10 cellular contexts compared by ENCODE assay signal in the genomic region with DNA sequence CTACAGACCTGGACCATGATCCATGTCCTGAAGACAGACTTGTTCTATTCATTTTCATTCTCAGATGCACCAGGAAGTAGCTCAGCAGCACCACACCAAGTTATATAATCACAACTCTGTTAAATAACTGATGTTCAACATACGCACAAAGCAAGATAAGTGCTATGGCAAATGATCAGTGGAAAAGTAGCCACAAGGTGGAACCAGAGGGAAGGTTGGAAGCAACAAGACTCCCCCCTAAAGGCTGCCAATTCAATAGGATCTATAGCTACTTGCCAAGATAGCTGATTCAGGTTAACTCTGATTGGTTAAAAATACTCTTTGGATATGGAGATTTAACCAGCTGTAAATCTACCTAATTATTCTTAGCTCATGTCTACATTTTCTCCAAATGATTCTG. TPM values are rescaled to one million over a fixed set of nuclear protein-coding genes. Genes with fewer than 3 reads are reported as not detected.
A peak's percentile ranks its signal among the peaks of the same experiment; 100 is the strongest.
DNase-seq lines count a peak whose midpoint lies in the region; ATAC-seq, FAIRE-seq and TF ChIP-seq lines count a peak whose summit lies in the region.
"Had no signal": no experiment of that assay in that cellular context is flagged by ENCODE, and none has a peak within 500 bp of the region (broad histone marks: within the 10 kb centered on the region; RNA-seq: fewer than 3 reads in every experiment).

No MANE protein-coding gene starts in this region.

- H3K36me3 Mint-ChIP-seq in nephron (ENCODE audit: low read depth), result no peaks in the 10 kb centered on the region

- no peak for FAIRE-seq in frontal cortex (lab: Jason Lieb, UNC)

- peak; percentile 42 to 54 (median 45) for TF ChIP-seq CTCF in nephron (IDR thresholded peaks at IDR 0.05; ENCODE audit: unreplicated experiment in 3 of 3)
- TF ChIP-seq CTCF in GM20000 (IDR thresholded peaks at IDR 0.05; ENCODE audit: extremely low read depth, missing control alignments), result no peak

- no peak for ATAC-seq in GM18502 (IDR thresholded peaks at IDR 0.05; ENCODE audit: poor library complexity, unreplicated experiment)

- no peak overlapping the region for H3K4me3 Mint-ChIP-seq in nephron

- no peaks in the 10 kb centered on the region for H3K27me3 Mint-ChIP-seq in nephron (ENCODE audit: low read depth)

- no peaks in the 10 kb centered on the region for H3K9me3 Mint-ChIP-seq in nephron

- H3K27ac Mint-ChIP-seq in nephron, result no peak overlapping the region

- DNase-seq in DMS53 (lab: John Stamatoyannopoulos, UW) (peak; percentile 84), NCI-H1092 (lab: John Stamatoyannopoulos, UW) (peak; percentile 5), T47D (ENCODE audit: low read depth in 1 of 2, low spot score in 1 of 2) (peak; percentile 6 to 60), GM20000 (ENCODE audit: low spot score) (no peak), frontal cortex (ENCODE audit: low spot score in 2 of 2) (no peak), NCI-H1694 treated with DMSO at 0.1 percent for 48 hours (lab: John Stamatoyannopoulos, UW) (no peak)
- DNase-seq: stimulated activated naive CD4-positive, alpha-beta T cell treated with Interleukin-2 at 50 U/mL for 16 hours; T-helper 9 cell had no signal

- in situ Hi-C loops in T47D (cut with HindIII; ENCODE audit: low pct_unique_long_range_greater_than_20kb, low sequenced_read_pairs), result no loop called here

- H3K4me1 Mint-ChIP-seq in nephron, result no peaks in the 10 kb centered on the region

RNA-seq across cellular contexts. Expression of gene FAM47B, which starts 23.7 kb away (rescaled TPM):
- not detected for total RNA-seq in frontal cortex

Comparison
In these comparisons a context has a peak if more than half of its experiments do, and no peak if none do; other contexts are left out.
1. DNase-seq: peak in DMS53 (single experiment), NCI-H1092 (single experiment) and T47D (2 of 2); none in GM20000 (single experiment), frontal cortex (0 of 2) and NCI-H1694 treated with DMSO at 0.1 percent for 48 hours (single experiment).